In genomic region chr12:68813242-68813593, GRCh38 we compare ENCODE assay signal across 10 cellular contexts. TPM values are rescaled to one million over a fixed set of nuclear protein-coding genes. Genes with fewer than 3 reads are reported as not detected.
A peak's percentile ranks its signal among the peaks of the same experiment; 100 is the strongest.
DNase-seq lines count a peak whose midpoint lies in the region; ATAC-seq and TF ChIP-seq lines count a peak whose summit lies in the region.
"Had no signal": no experiment of that assay in that cellular context is flagged by ENCODE, and none has a peak within 500 bp of the region (broad histone marks: within the 10 kb centered on the region; RNA-seq: fewer than 3 reads in every experiment).

No MANE protein-coding gene starts in this region.

- ATAC-seq in activated T-cell treated with anti-CD3 and anti-CD28 coated beads, Interleukin-2, amount 50 U/mL, for 4 hours: no peak

- peak overlapping the region; percentile 9 for H3K4me3 Mint-ChIP-seq in activated T-cell treated with anti-CD3 and anti-CD28 coated beads, Interleukin-2, amount 50 U/mL, for 4 hours

- TF ChIP-seq CTCF in epithelial cell of esophagus (IDR thresholded peaks at IDR 0.05; ENCODE audit: insufficient read depth, low read depth, low read length, missing control alignments): no peak
- TF ChIP-seq CTCF in retinal pigment epithelial cell (conservative IDR thresholded peaks at IDR 0.05; ENCODE audit: low read depth, low read length): no peak

- H3K27me3 Mint-ChIP-seq in activated T-cell treated with anti-CD3 and anti-CD28 coated beads, Interleukin-2, amount 50 U/mL, for 4 hours (ENCODE audit: low read depth): no peaks in the 10 kb centered on the region

- peaks cover 37% of the 10 kb centered on the region for H3K36me3 Mint-ChIP-seq in activated T-cell treated with anti-CD3 and anti-CD28 coated beads, Interleukin-2, amount 50 U/mL, for 4 hours (ENCODE audit: insufficient read depth)

- intact Hi-C loops in cardiac septum (cut with DNase I): no loop called here

- DNase-seq in activated T-cell treated with anti-CD3 and anti-CD28 coated beads, Interleukin-2, amount 50 U/mL, for 4 hours: no peak
- DNase-seq in activated T-cell treated with anti-CD3 and anti-CD28 coated beads, Interleukin-2, amount 50 U/mL, for 1 hour: no peak
- DNase-seq in LoVo (ENCODE audit: low spot score) (peak; percentile 25), epithelial cell of esophagus (ENCODE audit: low read depth) (no peak), retinal pigment epithelial cell (ENCODE audit: low read depth) (no peak), cortex of kidney (lab: John Stamatoyannopoulos, UW) (no peak), cardiac septum (ENCODE audit: low spot score) (no peak), DMS53 treated with DMSO at 0.1 percent for 48 hours (lab: John Stamatoyannopoulos, UW; ENCODE audit: unreplicated experiment) (no peak)
- DNase-seq: effector CD8-positive, alpha-beta T cell; NCI-H2081 treated with DMSO at 0.1 percent for 48 hours had no signal

- H3K4me1 Mint-ChIP-seq in activated T-cell treated with anti-CD3 and anti-CD28 coated beads, Interleukin-2, amount 50 U/mL, for 4 hours (ENCODE audit: low read depth): peaks cover 41% of the 10 kb centered on the region

- no peaks in the 10 kb centered on the region for H3K9me3 Mint-ChIP-seq in activated T-cell treated with anti-CD3 and anti-CD28 coated beads, Interleukin-2, amount 50 U/mL, for 4 hours

- peak overlapping the region; percentile 96 for H3K4me3 ChIP-seq in epithelial cell of esophagus (ENCODE audit: low read length)
- peak overlapping the region; percentile 23 for H3K4me3 ChIP-seq in retinal pigment epithelial cell (ENCODE audit: low read length)

RNA-seq across cellular contexts. Expression of gene MDM2, which starts 5.2 kb away (rescaled TPM):
- total RNA-seq in activated T-cell treated with anti-CD3 and anti-CD28 coated beads, Interleukin-2, amount 50 U/mL, for 4 hours: 100 to 1,000 TPM; 111 to 129 (median 127) TPM
- total RNA-seq in cardiac septum: 47.9 TPM
